Comparison of ENCODE assay signal across 25 cellular contexts in the genomic region with DNA sequence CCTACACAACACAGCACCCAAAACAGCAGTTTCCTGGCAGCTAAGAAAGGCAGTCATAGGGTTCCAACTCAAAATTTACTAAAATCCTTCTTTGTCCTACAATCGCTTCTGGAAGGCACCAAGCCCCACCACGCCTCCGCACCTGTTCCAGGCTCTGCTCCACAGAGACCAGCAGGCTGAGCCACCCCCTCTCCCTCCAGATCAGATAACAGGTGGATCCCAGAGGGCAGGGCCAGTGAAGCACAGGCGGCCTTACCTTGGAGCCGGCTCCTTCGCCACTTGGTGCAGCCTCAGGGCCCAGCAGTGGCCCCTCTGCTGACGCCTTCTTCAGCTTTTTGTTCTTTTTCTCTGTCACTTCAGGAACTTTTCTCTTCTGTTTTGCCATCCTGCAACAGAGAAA. TPM values are rescaled to one million over a fixed set of nuclear protein-coding genes. Genes with fewer than 3 reads are reported as not detected.
"Had no signal": no experiment of that assay in that cellular context is flagged by ENCODE, and none has a peak within 500 bp of the region (broad histone marks: within the 10 kb centered on the region; RNA-seq: fewer than 3 reads in every experiment).

No MANE protein-coding gene starts in this region.

- H2AFZ ChIP-seq: neural progenitor cell had no signal

- ATAC-seq: activated CD4-positive, alpha-beta T cell treated with anti-CD3 and anti-CD28 coated beads for 36 hours; activated naive CD8-positive, alpha-beta T cell treated with anti-CD3 and anti-CD28 coated beads, Interleukin-2, amount 50 U/mL, for 24 hours; left lung; right cardiac atrium; stimulated activated effector memory CD8-positive, alpha-beta T cell treated with anti-CD3 and anti-CD28 coated beads, Interleukin-12 subunit alpha, Interleukin-12 subunit beta, amount 100 ng/mL, for 72 hours had no signal

- H3K9me3 ChIP-seq: breast epithelium, esophagus squamous epithelium, left lung, thoracic aorta, uterus had no signal

- H3K9me3 Mint-ChIP-seq: activated naive CD4-positive, alpha-beta T cell treated with anti-CD3 and anti-CD28 coated beads, Interleukin-2, amount 10 ng/mL, durations not matched to agents 7 days and 5 days; activated naive CD8-positive, alpha-beta T cell treated with anti-CD3 and anti-CD28 coated beads, Interleukin-2, amount 50 U/mL, for 24 hours; stimulated activated effector memory CD8-positive, alpha-beta T cell treated with anti-CD3 and anti-CD28 coated beads, Interleukin-12 subunit alpha, Interleukin-12 subunit beta, amount 100 ng/mL, for 72 hours had no signal

- H3K4me1 Mint-ChIP-seq: activated CD4-positive, alpha-beta T cell treated with anti-CD3 and anti-CD28 coated beads for 36 hours; activated naive CD4-positive, alpha-beta T cell treated with anti-CD3 and anti-CD28 coated beads, Interleukin-2, amount 10 ng/mL, durations not matched to agents 7 days and 5 days; activated naive CD8-positive, alpha-beta T cell treated with anti-CD3 and anti-CD28 coated beads, Interleukin-2, amount 50 U/mL, for 24 hours; central memory CD8-positive, alpha-beta T cell had no signal

- H3K27ac ChIP-seq: breast epithelium, epithelial cell of prostate, esophagus squamous epithelium, left lung, neural progenitor cell, thoracic aorta, uterus had no signal

- H3K4me2 ChIP-seq: neural progenitor cell had no signal

- H3K27ac Mint-ChIP-seq: activated CD4-positive, alpha-beta T cell treated with anti-CD3 and anti-CD28 coated beads for 36 hours; activated naive CD4-positive, alpha-beta T cell treated with anti-CD3 and anti-CD28 coated beads, Interleukin-2, amount 10 ng/mL, durations not matched to agents 7 days and 5 days; activated naive CD8-positive, alpha-beta T cell treated with anti-CD3 and anti-CD28 coated beads, Interleukin-2, amount 50 U/mL, for 24 hours; naive B cell; neural progenitor cell; stimulated activated effector memory CD8-positive, alpha-beta T cell treated with anti-CD3 and anti-CD28 coated beads, Interleukin-12 subunit alpha, Interleukin-12 subunit beta, amount 100 ng/mL, for 72 hours; stimulated activated naive CD8-positive, alpha-beta T cell treated with anti-CD3 and anti-CD28 coated beads, Interleukin-15, Interleukin-2, amounts not matched to agents 100 ng/mL and 50 ng/mL, for 24 hours had no signal

- H3K36me3 ChIP-seq: breast epithelium, thoracic aorta, uterus had no signal

- H3K27me3 Mint-ChIP-seq: activated CD4-positive, alpha-beta T cell treated with anti-CD3 and anti-CD28 coated beads for 36 hours; activated naive CD4-positive, alpha-beta T cell treated with anti-CD3 and anti-CD28 coated beads, Interleukin-2, amount 10 ng/mL, durations not matched to agents 7 days and 5 days; activated naive CD8-positive, alpha-beta T cell treated with anti-CD3 and anti-CD28 coated beads, Interleukin-2, amount 50 U/mL, for 24 hours; central memory CD8-positive, alpha-beta T cell; naive B cell; stimulated activated naive CD8-positive, alpha-beta T cell treated with anti-CD3 and anti-CD28 coated beads, Interleukin-15, Interleukin-2, amounts not matched to agents 100 ng/mL and 50 ng/mL, for 24 hours had no signal

- H3K4me3 Mint-ChIP-seq: activated CD4-positive, alpha-beta T cell treated with anti-CD3 and anti-CD28 coated beads for 36 hours; activated naive CD4-positive, alpha-beta T cell treated with anti-CD3 and anti-CD28 coated beads, Interleukin-2, amount 10 ng/mL, durations not matched to agents 7 days and 5 days; activated naive CD8-positive, alpha-beta T cell treated with anti-CD3 and anti-CD28 coated beads, Interleukin-2, amount 50 U/mL, for 24 hours; central memory CD8-positive, alpha-beta T cell; naive B cell; neural progenitor cell; stimulated activated effector memory CD8-positive, alpha-beta T cell treated with anti-CD3 and anti-CD28 coated beads, Interleukin-12 subunit alpha, Interleukin-12 subunit beta, amount 100 ng/mL, for 72 hours; stimulated activated naive CD8-positive, alpha-beta T cell treated with anti-CD3 and anti-CD28 coated beads, Interleukin-15, Interleukin-2, amounts not matched to agents 100 ng/mL and 50 ng/mL, for 24 hours had no signal

- H3K4me3 ChIP-seq: breast epithelium, esophagus squamous epithelium, left lung, neural progenitor cell, thoracic aorta, uterus had no signal

- H3K27me3 ChIP-seq: breast epithelium, esophagus squamous epithelium, left lung, neural progenitor cell, uterus had no signal

- H3K4me1 ChIP-seq: breast epithelium had no signal

- DNase-seq: activated CD4-positive, alpha-beta T cell treated with anti-CD3 and anti-CD28 coated beads for 36 hours; activated CD4-positive, alpha-beta T cell treated with anti-CD3 and anti-CD28 coated beads, Interleukin-2, amount 50 U/mL, for 4 hours; activated CD4-positive, CD25-positive, alpha-beta regulatory T cell; activated gamma-delta T cell; activated naive CD4-positive, alpha-beta T cell treated with anti-CD3 and anti-CD28 coated beads, Interleukin-2, amount 10 ng/mL, durations not matched to agents 7 days and 5 days; activated naive CD8-positive, alpha-beta T cell treated with anti-CD3 and anti-CD28 coated beads, Interleukin-2, amount 50 U/mL, for 24 hours; amygdala; dermis blood vessel endothelial cell; effector CD4-positive, alpha-beta T cell; esophagus squamous epithelium; foreskin melanocyte; left lung; naive B cell; stimulated activated CD4-positive, alpha-beta T cell treated with anti-CD3 and anti-CD28 coated beads, Interleukin-4, amount 100 ng/mL, for 24 hours; trophoblast cell; uterus had no signal

RNA-seq across cellular contexts. Expression of gene GPER1, which starts 39.1 kb away (rescaled TPM):
- total RNA-seq: activated CD4-positive, alpha-beta T cell treated with anti-CD3 and anti-CD28 coated beads for 36 hours; T-helper 1 cell treated with Interleukin-12 subunit alpha and Interleukin-12 subunit beta and Interleukin-4 antibody, amounts not matched to agents 30 ng/mL and 1 ng/mL, for 36 hours had no signal
